11 cellular contexts compared by ENCODE assay signal in the genomic region with DNA sequence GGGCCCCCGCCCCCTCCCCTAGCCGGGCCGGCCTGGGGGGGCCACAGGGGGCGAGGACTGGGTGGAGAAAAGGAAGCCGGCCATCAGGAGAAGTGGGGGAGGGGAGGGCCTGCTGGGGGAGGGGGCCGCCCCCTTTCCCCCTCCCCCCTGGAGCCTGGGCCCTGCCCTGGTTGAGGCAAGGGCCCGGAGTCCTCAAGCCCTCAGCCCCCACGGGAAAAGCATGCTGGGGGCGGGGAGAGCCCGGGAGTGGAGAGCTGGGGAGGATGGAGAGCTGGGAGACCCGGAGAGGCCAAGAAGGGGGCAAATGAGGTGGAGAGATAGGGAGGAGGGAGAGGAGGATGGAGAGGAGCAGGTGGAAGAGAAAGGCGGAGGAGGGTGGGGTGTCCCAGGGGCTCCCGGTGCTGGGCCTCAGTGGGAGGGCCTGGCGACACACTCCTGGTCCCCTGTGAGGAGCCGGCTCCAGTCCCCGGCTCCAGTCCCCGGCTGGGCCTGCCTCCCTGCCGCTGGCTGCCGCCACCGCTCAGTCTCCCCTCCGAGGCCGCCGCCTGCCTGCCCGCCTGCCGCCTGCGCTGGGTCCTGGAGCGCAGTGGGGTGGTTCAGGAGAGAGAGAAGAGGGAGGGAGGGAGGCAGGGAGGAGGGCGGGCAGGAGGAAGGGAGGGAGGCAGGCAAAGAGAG. TPM values are rescaled to one million over a fixed set of nuclear protein-coding genes. Genes with fewer than 3 reads are reported as not detected.
DNase-seq lines count a peak whose midpoint lies in the region; ATAC-seq and TF ChIP-seq lines count a peak whose summit lies in the region.
"Had no signal": no experiment of that assay in that cellular context is flagged by ENCODE, and none has a peak within 500 bp of the region (broad histone marks: within the 10 kb centered on the region; RNA-seq: fewer than 3 reads in every experiment).

Gene GRIK5 (minus strand): TSS at position 588 of the 675 bp plus-strand sequence. CDS start 4,436 bp downstream, outside the sequence.

- peaks cover 2 to 9% of the 10 kb centered on the region in 2 donors for H3K36me3 ChIP-seq in ascending aorta
- peaks cover 17% of the 10 kb centered on the region for H3K36me3 ChIP-seq in iPS-20b (ENCODE audit: insufficient read depth, low read depth, low read length)
- H3K36me3 ChIP-seq: brain microvascular endothelial cell had no signal

- H3K4me1 ChIP-seq in ascending aorta (peaks cover 0 to 8% of the 10 kb centered on the region in 2 donors), iPS-20b (ENCODE audit: insufficient read depth, low read length) (peaks cover 14% of the 10 kb centered on the region; the same call in 1 of the 2 replicates)

- in situ Hi-C loops in KBM-7 (cut with MboI; ENCODE audit: low pct_unique_long_range_greater_than_20kb, low sequenced_read_pairs) = no loop called here

- no peak for TF ChIP-seq CTCF in ascending aorta (IDR thresholded peaks at IDR 0.05)

- H3K9me3 Mint-ChIP-seq in stimulated activated memory B cell treated with anti-CD40 and anti-IgM and Interleukin-4, amounts not matched to agents 10 μg/mL and 1 μg/mL and 100 μg/mL, for 72 hours = no peaks in the 10 kb centered on the region
- H3K9me3 Mint-ChIP-seq: activated B cell treated with CpG ODN at 0.5 μM for 24 hours had no signal

- peak; percentile 36 for DNase-seq in KBM-7
- peak in 1 of 2 donors; percentile 66 for DNase-seq in ascending aorta (ENCODE audit: low spot score in 2 of 2)
- no peak for DNase-seq in AG08395 (ENCODE audit: low spot score)
- DNase-seq in stimulated activated CD4-positive, alpha-beta T cell treated with anti-CD3 and anti-CD28 coated beads, Interleukin-4, amount 100 ng/mL, for 24 hours = no peak
- DNase-seq: activated B cell treated with CpG ODN at 0.5 μM for 24 hours, brain microvascular endothelial cell had no signal

- H3K4me3 ChIP-seq in ascending aorta = peak within 1 kb of the TSS; percentile 58 to 74
- H3K4me3 ChIP-seq in iPS-20b (ENCODE audit: low read length) = peak within 1 kb of the TSS; percentile 76
- H3K4me3 ChIP-seq: lung had no signal

- H3K27ac Mint-ChIP-seq in stimulated activated memory B cell treated with anti-CD40 and anti-IgM and Interleukin-4, amounts not matched to agents 10 μg/mL and 1 μg/mL and 100 μg/mL, for 72 hours = no peak within 1 kb of the TSS
- H3K27ac Mint-ChIP-seq: activated B cell treated with CpG ODN at 0.5 μM for 24 hours had no signal

- H3K27me3 ChIP-seq in ascending aorta (no peaks in the 10 kb centered on the region), iPS-20b (ENCODE audit: insufficient read depth, low read length) (0 out of 2 replicates have a peak, but pooled peaks cover 5% of the 10 kb centered on the region)

- intact Hi-C loops in ascending aorta (cut with DNase I) = loop anchor here (10.0 kb wide), 2 partner anchors 635 to 805 kb away; partner anchors contain the start of genes DMAC2 and HNRNPUL1

- H3K27me3 Mint-ChIP-seq in stimulated activated memory B cell treated with anti-CD40 and anti-IgM and Interleukin-4, amounts not matched to agents 10 μg/mL and 1 μg/mL and 100 μg/mL, for 72 hours = peaks cover 9% of the 10 kb centered on the region

- peak within 1 kb of the TSS; percentile 77 to 81 for H3K27ac ChIP-seq in ascending aorta
- H3K27ac ChIP-seq in iPS-20b (ENCODE audit: low read length) = no peak within 1 kb of the TSS
- H3K27ac ChIP-seq: brain microvascular endothelial cell had no signal

- H3K9ac ChIP-seq in iPS-20b (ENCODE audit: low read depth, low read length) = peak within 1 kb of the TSS; percentile 75; the same call in 1 of the 2 replicates

- no peaks in the 10 kb centered on the region for H3K36me3 Mint-ChIP-seq in stimulated activated memory B cell treated with anti-CD40 and anti-IgM and Interleukin-4, amounts not matched to agents 10 μg/mL and 1 μg/mL and 100 μg/mL, for 72 hours

- ATAC-seq in stimulated activated memory B cell treated with anti-CD40 and anti-IgM and Interleukin-4, amounts not matched to agents 10 μg/mL and 1 μg/mL and 100 μg/mL, for 72 hours = peak; percentile 20
- ATAC-seq in HG03469 (IDR thresholded peaks at IDR 0.05; ENCODE audit: unreplicated experiment) (no peak), GM18517 (IDR thresholded peaks at IDR 0.05; ENCODE audit: unreplicated experiment) (no peak)

- no peaks in the 10 kb centered on the region for H3K9me3 ChIP-seq in ascending aorta
- H3K9me3 ChIP-seq in iPS-20b (ENCODE audit: insufficient read depth, low read depth, low read length) = no peaks in the 10 kb centered on the region

- H3K4me3 Mint-ChIP-seq in stimulated activated memory B cell treated with anti-CD40 and anti-IgM and Interleukin-4, amounts not matched to agents 10 μg/mL and 1 μg/mL and 100 μg/mL, for 72 hours = no peak within 1 kb of the TSS
- H3K4me3 Mint-ChIP-seq: activated B cell treated with CpG ODN at 0.5 μM for 24 hours had no signal

- no peaks in the 10 kb centered on the region for H3K4me1 Mint-ChIP-seq in stimulated activated memory B cell treated with anti-CD40 and anti-IgM and Interleukin-4, amounts not matched to agents 10 μg/mL and 1 μg/mL and 100 μg/mL, for 72 hours

RNA-seq across cellular contexts. Expression of gene GRIK5, which starts in this region (rescaled TPM):
- 15.5 TPM for total RNA-seq in ascending aorta
